22 cellular contexts compared by ENCODE assay signal in the genomic region with DNA sequence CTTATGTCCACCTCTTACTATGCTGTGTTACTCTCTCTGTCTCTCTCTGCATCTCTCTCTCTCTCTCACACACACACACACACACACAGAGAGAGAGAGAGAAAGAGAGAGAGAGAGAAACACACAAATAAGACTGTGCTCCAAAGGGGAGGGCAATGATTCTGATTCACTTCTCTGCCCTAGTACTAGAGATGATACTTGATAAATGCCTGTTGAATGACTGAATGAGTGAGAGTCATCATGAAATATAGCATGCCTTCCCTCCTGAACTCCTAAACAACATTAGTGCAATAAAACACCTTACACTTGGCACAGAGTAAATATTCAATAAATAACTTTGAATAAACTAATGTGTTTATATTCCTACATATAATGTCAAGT.
"Had no signal": no experiment of that assay in that cellular context is flagged by ENCODE, and none has a peak within 500 bp of the region (broad histone marks: within the 10 kb centered on the region; RNA-seq: fewer than 3 reads in every experiment).

No MANE protein-coding gene starts in this region.

- DNase-seq: activated B cell treated with CpG ODN at 0.5 μM for 24 hours; activated CD4-positive, alpha-beta T cell treated with anti-CD3 and anti-CD28 coated beads, Interleukin-2, amount 10 ng/mL, durations not matched to agents 24 days and 14 days; activated CD8-positive, alpha-beta memory T cell treated with anti-CD3 and anti-CD28 coated beads, Interleukin-2, amount 50 U/mL, for 4 hours; activated CD8-positive, alpha-beta T cell treated with anti-CD3 and anti-CD28 coated beads, Interleukin-2, amount 10 ng/mL, durations not matched to agents 7 days and 5 days; activated effector memory CD4-positive, alpha-beta T cell treated with anti-CD3 and anti-CD28 coated beads, Interleukin-2, amount 50 U/mL, for 16 hours; activated naive CD4-positive, alpha-beta T cell treated with anti-CD3 and anti-CD28 coated beads, Interleukin-2, amount 50 U/mL, for 16 hours; activated T-cell treated with anti-CD3 and anti-CD28 coated beads, Interleukin-2, amount 50 U/mL, for 72 hours; dorsolateral prefrontal cortex; heart left ventricle; immature natural killer cell; kidney glomerular epithelial cell; natural killer cell; sigmoid colon; spleen; stimulated activated CD4-positive, alpha-beta T cell treated with anti-CD3 and anti-CD28 coated beads, Interleukin-4, amount 100 ng/mL, for 4 hours; stimulated activated naive B cell treated with anti-CD40 and anti-IgM and Interleukin-4, amounts not matched to agents 10 μg/mL and 1 μg/mL and 100 μg/mL, for 72 hours; SW 1271; T-helper 2 cell; tibial artery had no signal

- ATAC-seq: activated CD8-positive, alpha-beta T cell treated with anti-CD3 and anti-CD28 coated beads, Interleukin-2, amount 10 ng/mL, durations not matched to agents 7 days and 5 days; activated T-cell treated with anti-CD3 and anti-CD28 coated beads, Interleukin-2, amount 50 U/mL, for 72 hours; natural killer cell; stimulated activated naive B cell treated with anti-CD40 and anti-IgM and Interleukin-4, amounts not matched to agents 10 μg/mL and 1 μg/mL and 100 μg/mL, for 72 hours had no signal

- H3K4me3 Mint-ChIP-seq: activated B cell treated with CpG ODN at 0.5 μM for 24 hours; activated CD4-positive, alpha-beta T cell treated with anti-CD3 and anti-CD28 coated beads, Interleukin-2, amount 10 ng/mL, durations not matched to agents 24 days and 14 days; activated CD8-positive, alpha-beta T cell treated with anti-CD3 and anti-CD28 coated beads, Interleukin-2, amount 10 ng/mL, durations not matched to agents 7 days and 5 days; activated T-cell treated with anti-CD3 and anti-CD28 coated beads, Interleukin-2, amount 50 U/mL, for 72 hours; immature natural killer cell; natural killer cell; stimulated activated naive B cell treated with anti-CD40 and anti-IgM and Interleukin-4, amounts not matched to agents 10 μg/mL and 1 μg/mL and 100 μg/mL, for 72 hours had no signal

- H3K27me3 Mint-ChIP-seq: activated B cell treated with CpG ODN at 0.5 μM for 24 hours; activated CD4-positive, alpha-beta T cell treated with anti-CD3 and anti-CD28 coated beads, Interleukin-2, amount 10 ng/mL, durations not matched to agents 24 days and 14 days; stimulated activated naive B cell treated with anti-CD40 and anti-IgM and Interleukin-4, amounts not matched to agents 10 μg/mL and 1 μg/mL and 100 μg/mL, for 72 hours had no signal

- H3K9me3 Mint-ChIP-seq: activated B cell treated with CpG ODN at 0.5 μM for 24 hours; activated CD4-positive, alpha-beta T cell treated with anti-CD3 and anti-CD28 coated beads, Interleukin-2, amount 10 ng/mL, durations not matched to agents 24 days and 14 days; natural killer cell had no signal

- H3K9me3 ChIP-seq: heart left ventricle, sigmoid colon, spleen, tibial artery, vagina had no signal

- H3K27me3 ChIP-seq: dorsolateral prefrontal cortex, heart left ventricle, sigmoid colon, spleen, tibial artery, vagina had no signal

- H3K36me3 Mint-ChIP-seq: immature natural killer cell; natural killer cell; stimulated activated naive B cell treated with anti-CD40 and anti-IgM and Interleukin-4, amounts not matched to agents 10 μg/mL and 1 μg/mL and 100 μg/mL, for 72 hours had no signal

- H3K4me1 Mint-ChIP-seq: activated B cell treated with CpG ODN at 0.5 μM for 24 hours; activated CD4-positive, alpha-beta T cell treated with anti-CD3 and anti-CD28 coated beads, Interleukin-2, amount 10 ng/mL, durations not matched to agents 24 days and 14 days; immature natural killer cell; natural killer cell; stimulated activated naive B cell treated with anti-CD40 and anti-IgM and Interleukin-4, amounts not matched to agents 10 μg/mL and 1 μg/mL and 100 μg/mL, for 72 hours had no signal

- H3K27ac Mint-ChIP-seq: activated B cell treated with CpG ODN at 0.5 μM for 24 hours; activated CD4-positive, alpha-beta T cell treated with anti-CD3 and anti-CD28 coated beads, Interleukin-2, amount 10 ng/mL, durations not matched to agents 24 days and 14 days; activated CD8-positive, alpha-beta T cell treated with anti-CD3 and anti-CD28 coated beads, Interleukin-2, amount 10 ng/mL, durations not matched to agents 7 days and 5 days; activated T-cell treated with anti-CD3 and anti-CD28 coated beads, Interleukin-2, amount 50 U/mL, for 72 hours; immature natural killer cell; natural killer cell; stimulated activated naive B cell treated with anti-CD40 and anti-IgM and Interleukin-4, amounts not matched to agents 10 μg/mL and 1 μg/mL and 100 μg/mL, for 72 hours had no signal

- H3K27ac ChIP-seq: dorsolateral prefrontal cortex, epithelial cell of prostate, heart left ventricle, parathyroid adenoma, sigmoid colon, spleen, tibial artery, vagina had no signal

- H3K4me3 ChIP-seq: dorsolateral prefrontal cortex, heart left ventricle, sigmoid colon, spleen, tibial artery, vagina had no signal

- H3K36me3 ChIP-seq: heart left ventricle, sigmoid colon, spleen, tibial artery, vagina had no signal

- H3K4me1 ChIP-seq: heart left ventricle, parathyroid adenoma, sigmoid colon, spleen, tibial artery, vagina had no signal
